In genomic region chr5:174247239-174247638, GRCh38 we compare ENCODE assay signal across 20 cellular contexts.
DNase-seq lines count a peak whose midpoint lies in the region; ATAC-seq, FAIRE-seq and TF ChIP-seq lines count a peak whose summit lies in the region.
"Had no signal": no experiment of that assay in that cellular context is flagged by ENCODE, and none has a peak within 500 bp of the region (broad histone marks: within the 10 kb centered on the region; RNA-seq: fewer than 3 reads in every experiment).

No MANE protein-coding gene starts in this region.

- no peaks in the 10 kb centered on the region for H3F3A ChIP-seq in neural cell (ENCODE audit: insufficient read depth, low read length, poor library complexity, severe bottlenecking)

- peak overlapping the region; percentile 34 for H3K18ac ChIP-seq in H9 (ENCODE audit: insufficient read length, low read depth, low read length)

- H3K36me3 Mint-ChIP-seq in H9 (ENCODE audit: insufficient read depth in 1 of 3, low read depth in 3 of 3) (peaks cover 0 to 5% (median 0%) of the 10 kb centered on the region in 3 experiments; a peak in 2 of 7 replicates), brain (no peaks in the 10 kb centered on the region)
- H3K36me3 Mint-ChIP-seq: CD14-positive monocyte; CD4-positive, alpha-beta memory T cell had no signal

- H2BK5ac ChIP-seq in H9 (ENCODE audit: insufficient read length, low read length), result no peak overlapping the region

- H3K27me3 Mint-ChIP-seq in H9 (ENCODE audit: low read depth) (peaks cover 26% of the 10 kb centered on the region), brain (no peaks in the 10 kb centered on the region)
- H3K27me3 Mint-ChIP-seq: CD4-positive, alpha-beta memory T cell had no signal

- H4K20me1 ChIP-seq in H9 (ENCODE audit: control insufficient read depth, insufficient read depth, insufficient read length), result no peaks in the 10 kb centered on the region
- no peaks in the 10 kb centered on the region for H4K20me1 ChIP-seq in neural cell (ENCODE audit: insufficient read depth)
- H4K20me1 ChIP-seq: BLaER1 had no signal

- no peak for TF ChIP-seq RAD21 in neural cell (conservative IDR thresholded peaks at IDR 0.05)

- no peak overlapping the region for H3K27ac ChIP-seq in H9 (ENCODE audit: insufficient read length, low read depth, low read length)
- no peak overlapping the region for H3K27ac ChIP-seq in neural cell (ENCODE audit: low read length)
- H3K27ac ChIP-seq: BLaER1 had no signal

- H3K4me1 ChIP-seq in H9 (ENCODE audit: insufficient read depth, low read length), result no peaks in the 10 kb centered on the region; the same call in 1 of the 2 replicates
- H3K4me1 ChIP-seq: BLaER1, HAP-1 had no signal

- H3K4me3 Mint-ChIP-seq in H9, result no peak overlapping the region
- H3K4me3 Mint-ChIP-seq in brain, result no peak overlapping the region
- H3K4me3 Mint-ChIP-seq: CD14-positive monocyte; CD4-positive, alpha-beta memory T cell; IgD-negative memory B cell had no signal

- H3K27ac Mint-ChIP-seq in H9, result peak overlapping the region in 1 of 3 experiments; percentile 10; a peak in 3 of 7 replicates
- peak overlapping the region in 3 of 5 experiments; percentile 6 to 38 (median 8) for H3K27ac Mint-ChIP-seq in brain
- H3K27ac Mint-ChIP-seq: CD14-positive monocyte; CD4-positive, alpha-beta memory T cell had no signal

- no peak for TF ChIP-seq EP300 in neural cell (conservative IDR thresholded peaks at IDR 0.05; ENCODE audit: poor library complexity, severe bottlenecking)

- H2BK120ac ChIP-seq in H9 (ENCODE audit: low read depth, low read length, poor library complexity, severe bottlenecking), result no peak overlapping the region

- H3K14ac ChIP-seq in H9 (ENCODE audit: insufficient read depth, low read length), result 0 out of 2 replicates have a peak overlapping the region, but pooled peaks have one; percentile 65

- H3K4me2 ChIP-seq in H9 (ENCODE audit: insufficient read depth, insufficient read length, low read length), result no peak overlapping the region
- H3K4me2 ChIP-seq in neural cell (ENCODE audit: low read length), result no peak overlapping the region
- H3K4me2 ChIP-seq: BLaER1 had no signal

- H3K4me1 Mint-ChIP-seq in H9 (peaks cover 17 to 21% of the 10 kb centered on the region in 2 experiments), brain (peaks cover 24% of the 10 kb centered on the region)
- H3K4me1 Mint-ChIP-seq: CD14-positive monocyte; CD4-positive, alpha-beta memory T cell; IgD-negative memory B cell had no signal

- no peaks in the 10 kb centered on the region for H3K9me2 ChIP-seq in neural cell (ENCODE audit: insufficient read depth, low read length)

- no peak for FAIRE-seq in urothelium cell line (lab: Jason Lieb, UNC)
- FAIRE-seq: GM12892, GM18507, HepG2 had no signal

- H2AK5ac ChIP-seq in H9 (ENCODE audit: insufficient read length, low read length), result no peak overlapping the region

- no peak overlapping the region for H4K5ac ChIP-seq in H9 (ENCODE audit: insufficient read length, low read depth, low read length)

- no peak overlapping the region for H2BK15ac ChIP-seq in H9 (ENCODE audit: low read depth, low read length)

- H2BK20ac ChIP-seq in H9 (ENCODE audit: low read depth, low read length, poor library complexity, severe bottlenecking), result no peak overlapping the region

- no peaks in the 10 kb centered on the region for H3K36me3 ChIP-seq in neural cell (ENCODE audit: insufficient read depth, low read length)
- H3K36me3 ChIP-seq: BLaER1, HAP-1 had no signal

- TF ChIP-seq CTCF in H9 (conservative IDR thresholded peaks at IDR 0.05), result no peak
- no peak for TF ChIP-seq CTCF in brain (conservative IDR thresholded peaks at IDR 0.05)
- no peak for TF ChIP-seq CTCF in neural cell (IDR thresholded peaks at IDR 0.05; ENCODE audit: poor library complexity, severe bottlenecking)

- H3K9ac ChIP-seq in H9 (ENCODE audit: extremely low read depth, insufficient read length, low read length) (no peak overlapping the region), neural cell (ENCODE audit: low read length) (no peak overlapping the region)
- H3K9ac ChIP-seq: BLaER1 had no signal

- H3K4ac ChIP-seq in H9 (ENCODE audit: low read depth, low read length), result no peak overlapping the region

- H2AFZ ChIP-seq in H9 (ENCODE audit: low read length) (no peak overlapping the region), neural cell (ENCODE audit: low read depth, low read length) (no peak overlapping the region)

- no peaks in the 10 kb centered on the region for H3K27me3 ChIP-seq in H9 (ENCODE audit: insufficient read depth, low read length)
- no peaks in the 10 kb centered on the region for H3K27me3 ChIP-seq in neural cell (ENCODE audit: insufficient read depth, low read depth, low read length)
- H3K27me3 ChIP-seq: BLaER1 had no signal

- no peak overlapping the region for H4K8ac ChIP-seq in H9 (replicated peaks; ENCODE audit: insufficient read length, low read depth, low read length)

- ATAC-seq in HG03571 (IDR thresholded peaks at IDR 0.05; ENCODE audit: unreplicated experiment), result no peak
- ATAC-seq: HepG2 had no signal

- no peak overlapping the region for H3T11ph ChIP-seq in H9 (ENCODE audit: low read length)

- no peak overlapping the region for H3K56ac ChIP-seq in H9 (ENCODE audit: insufficient read length, low read depth, low read length)

- H3K79me1 ChIP-seq in H9 (ENCODE audit: insufficient read depth, low read depth, low read length, poor library complexity, severe bottlenecking), result no peaks in the 10 kb centered on the region

- H2BK12ac ChIP-seq in H9 (ENCODE audit: insufficient read length, low read depth, low read length), result no peak overlapping the region

- no peak overlapping the region for H4K91ac ChIP-seq in H9 (ENCODE audit: insufficient read length, low read depth, low read length)

- DNase-seq in H9, result no peak
- no peak for DNase-seq in T-helper 2 cell
- no peak for DNase-seq in nucleus accumbens (lab: John Stamatoyannopoulos, UW)
- DNase-seq in urothelium cell line (ENCODE audit: low spot score), result no peak
- DNase-seq: 8988T; CD4-positive, alpha-beta memory T cell; DMS153; DMS79; GDM1; GOT3 had no signal

- H3K9me3 ChIP-seq in H9 (ENCODE audit: control insufficient read depth, low read depth, low read length), result no peaks in the 10 kb centered on the region
- H3K9me3 ChIP-seq in neural cell (ENCODE audit: low read length), result no peaks in the 10 kb centered on the region
- H3K9me3 ChIP-seq: BLaER1, HAP-1 had no signal

- no peaks in the 10 kb centered on the region for H3K23me2 ChIP-seq in H9 (ENCODE audit: insufficient read length, low read depth, low read length, poor library complexity, severe bottlenecking)

- H3K4me3 ChIP-seq in neural cell (ENCODE audit: low read length), result no peak overlapping the region
- H3K4me3 ChIP-seq: BLaER1, HAP-1 had no signal

- no peaks in the 10 kb centered on the region for H3K79me2 ChIP-seq in H9 (ENCODE audit: insufficient read depth, low read length)
- no peaks in the 10 kb centered on the region for H3K79me2 ChIP-seq in neural cell (replicated peaks; ENCODE audit: insufficient read depth, low read length)

- WGBS in H9 (ENCODE audit: extremely low coverage, insufficient read length, low lambda C conversion rate), result no CpG with 5 or more reads among the region's 10 CpGs

- no peak overlapping the region for H3K23ac ChIP-seq in H9 (ENCODE audit: insufficient read length, low read depth, low read length)

- peaks cover 4 to 11% of the 10 kb centered on the region in 2 experiments; a peak in 3 of 5 replicates for H3K9me3 Mint-ChIP-seq in H9
- peaks cover 3 to 11% (median 6%) of the 10 kb centered on the region in 5 experiments for H3K9me3 Mint-ChIP-seq in brain

TF ChIP-seq in neural cell, 6 proteins besides CTCF, POLR2A, EP300 and RAD21:
- TF ChIP-seq TAF1 (IDR thresholded peaks at IDR 0.05; ENCODE audit: low read depth) (no peak), SMC3 (conservative IDR thresholded peaks at IDR 0.05; ENCODE audit: poor library complexity) (no peak), REST (IDR thresholded peaks at IDR 0.05; ENCODE audit: borderline replicate concordance) (peak; percentile 62), EZH2 (IDR thresholded peaks at IDR 0.05; ENCODE audit: borderline replicate concordance, insufficient read depth, low read length, poor library complexity, severe bottlenecking) (no peak)
TF ChIP-seq in neural cell: peak in this region for 1.
